Comparison of ENCODE assay signal across 8 cellular contexts in genomic region chr21:23887709-23888303, GRCh38.
DNase-seq lines count a peak whose midpoint lies in the region; ATAC-seq and TF ChIP-seq lines count a peak whose summit lies in the region.

No MANE protein-coding gene starts in this region.

- H3K27me3 ChIP-seq in brain microvascular endothelial cell (replicated peaks): no peaks in the 10 kb centered on the region
- no peaks in the 10 kb centered on the region for H3K27me3 ChIP-seq in tibial nerve

- no peak overlapping the region for H3K27ac ChIP-seq in brain microvascular endothelial cell
- H3K27ac ChIP-seq in tibial nerve: no peak overlapping the region

- in situ Hi-C loops in brain microvascular endothelial cell (cut with HindIII; ENCODE audit: low pct_ligation_motif_present, low sequenced_read_pairs): no loop called here

- H3K36me3 ChIP-seq in brain microvascular endothelial cell (replicated peaks) (no peaks in the 10 kb centered on the region), tibial nerve (no peaks in the 10 kb centered on the region)

- TF ChIP-seq POLR2A in tibial nerve (IDR thresholded peaks at IDR 0.05): no peak

- peaks cover 1% of the 10 kb centered on the region for H3K27me3 Mint-ChIP-seq in activated T-helper 1 cell treated with anti-CD3 and anti-CD28 coated beads, Interleukin-12 subunit alpha, Interleukin-12 subunit beta, Interleukin-2, Interleukin-4 antibody, amounts not matched to agents 30 ng/mL and 10 ng/mL and 1 ng/mL, durations not matched to agents 14 hours and 24 hours and 36 hours (ENCODE audit: insufficient read depth)

- peaks cover 9% of the 10 kb centered on the region for H3K4me1 Mint-ChIP-seq in activated T-helper 1 cell treated with anti-CD3 and anti-CD28 coated beads, Interleukin-12 subunit alpha, Interleukin-12 subunit beta, Interleukin-2, Interleukin-4 antibody, amounts not matched to agents 30 ng/mL and 10 ng/mL and 1 ng/mL, durations not matched to agents 14 hours and 24 hours and 36 hours (ENCODE audit: low read depth)

- ATAC-seq in HG03045 (IDR thresholded peaks at IDR 0.05; ENCODE audit: unreplicated experiment): no peak
- no peak for ATAC-seq in HG03280 (IDR thresholded peaks at IDR 0.05; ENCODE audit: unreplicated experiment)

- 71 to 73% methylated on average over 11 of the region's 11 CpGs for WGBS in tibial nerve, 2 donors

- TF ChIP-seq EP300 in tibial nerve (IDR thresholded peaks at IDR 0.05): no peak

- peak; percentile 23 for DNase-seq in activated gamma-delta T cell treated with Interleukin-2 at 50 U/mL for 16 hours
- no peak for DNase-seq in activated gamma-delta T cell (lab: John Stamatoyannopoulos, UW)
- DNase-seq in NCI-H748 treated with DMSO at 0.1 percent for 48 hours (lab: John Stamatoyannopoulos, UW): peak; percentile 35
- DNase-seq in activated T-helper 1 cell treated with anti-CD3 and anti-CD28 coated beads, Interleukin-12 subunit alpha, Interleukin-12 subunit beta, Interleukin-2, Interleukin-4 antibody, amounts not matched to agents 30 ng/mL and 10 ng/mL and 1 ng/mL, durations not matched to agents 14 hours and 24 hours and 36 hours (ENCODE audit: low spot score): peak; percentile 18
- no peak for DNase-seq in brain microvascular endothelial cell
- DNase-seq in tibial nerve (ENCODE audit: low spot score in 2 of 2): no peak

- H3K27ac Mint-ChIP-seq in activated T-helper 1 cell treated with anti-CD3 and anti-CD28 coated beads, Interleukin-12 subunit alpha, Interleukin-12 subunit beta, Interleukin-2, Interleukin-4 antibody, amounts not matched to agents 30 ng/mL and 10 ng/mL and 1 ng/mL, durations not matched to agents 14 hours and 24 hours and 36 hours: no peak overlapping the region

- peak overlapping the region; percentile 55 for H3K4me3 Mint-ChIP-seq in activated T-helper 1 cell treated with anti-CD3 and anti-CD28 coated beads, Interleukin-12 subunit alpha, Interleukin-12 subunit beta, Interleukin-2, Interleukin-4 antibody, amounts not matched to agents 30 ng/mL and 10 ng/mL and 1 ng/mL, durations not matched to agents 14 hours and 24 hours and 36 hours

- H3K36me3 Mint-ChIP-seq in activated T-helper 1 cell treated with anti-CD3 and anti-CD28 coated beads, Interleukin-12 subunit alpha, Interleukin-12 subunit beta, Interleukin-2, Interleukin-4 antibody, amounts not matched to agents 30 ng/mL and 10 ng/mL and 1 ng/mL, durations not matched to agents 14 hours and 24 hours and 36 hours (ENCODE audit: low read depth): no peaks in the 10 kb centered on the region

- TF ChIP-seq CTCF in brain microvascular endothelial cell (IDR thresholded peaks at IDR 0.05; ENCODE audit: low read depth, low read length, missing control alignments): no peak
- no peak for TF ChIP-seq CTCF in tibial nerve (IDR thresholded peaks at IDR 0.05)

- no peaks in the 10 kb centered on the region for H3K9me3 ChIP-seq in tibial nerve

- no peaks in the 10 kb centered on the region for H3K4me1 ChIP-seq in tibial nerve

- H3K4me3 ChIP-seq in brain microvascular endothelial cell (ENCODE audit: low read depth, low read length) (no peak overlapping the region), tibial nerve (peak overlapping the region in 2 of 4 donors; percentile 7 to 16)

- intact Hi-C loops in activated T-helper 1 cell treated with anti-CD3 and anti-CD28 coated beads, Interleukin-12 subunit alpha, Interleukin-12 subunit beta, Interleukin-2, Interleukin-4 antibody, amounts not matched to agents 30 ng/mL and 10 ng/mL and 1 ng/mL, durations not matched to agents 14 hours and 24 hours and 36 hours (cut with micrococcal nuclease): no loop called here

- no peaks in the 10 kb centered on the region for H3K9me3 Mint-ChIP-seq in activated T-helper 1 cell treated with anti-CD3 and anti-CD28 coated beads, Interleukin-12 subunit alpha, Interleukin-12 subunit beta, Interleukin-2, Interleukin-4 antibody, amounts not matched to agents 30 ng/mL and 10 ng/mL and 1 ng/mL, durations not matched to agents 14 hours and 24 hours and 36 hours

Comparison
In these comparisons a context has a peak if more than half of its experiments do, and no peak if none do; other contexts are left out.
1. DNase-seq: peak in activated gamma-delta T cell treated with Interleukin-2 at 50 U/mL for 16 hours (single experiment), NCI-H748 treated with DMSO at 0.1 percent for 48 hours (single experiment) and activated T-helper 1 cell treated with anti-CD3 and anti-CD28 coated beads, Interleukin-12 subunit alpha, Interleukin-12 subunit beta, Interleukin-2, Interleukin-4 antibody, amounts not matched to agents 30 ng/mL and 10 ng/mL and 1 ng/mL, durations not matched to agents 14 hours and 24 hours and 36 hours (single experiment); none in activated gamma-delta T cell (single experiment), brain microvascular endothelial cell (single experiment) and tibial nerve (0 of 2).